In genomic region chr1:47951545-47952235, GRCh38 we compare ENCODE assay signal across 2 cellular contexts.
TF ChIP-seq lines count a peak whose summit lies in the region.

No MANE protein-coding gene starts in this region.

TF ChIP-seq in GM23338, 12 proteins besides CTCF, POLR2A, EP300 and RAD21:
- no peak for TF ChIP-seq ZNF462 (CRISPR knock-in tag; IDR thresholded peaks at IDR 0.05)
- TF ChIP-seq ETS1 (IDR thresholded peaks at IDR 0.05) = no peak
- no peak for TF ChIP-seq NANOG (IDR thresholded peaks at IDR 0.05; ENCODE audit: borderline replicate concordance)
- TF ChIP-seq CREB1 (CRISPR knock-in tag; IDR thresholded peaks at IDR 0.05; ENCODE audit: low read depth) = no peak
- no peak for TF ChIP-seq POLR2AphosphoS5 (IDR thresholded peaks at IDR 0.05; ENCODE audit: low read depth)
- TF ChIP-seq STAT1 (IDR thresholded peaks at IDR 0.05; ENCODE audit: unreplicated experiment) = no peak
- TF ChIP-seq ZNF331 (CRISPR knock-in tag; IDR thresholded peaks at IDR 0.05; ENCODE audit: low read depth) = no peak
- no peak for TF ChIP-seq EZH2phosphoT487 (IDR thresholded peaks at IDR 0.05; ENCODE audit: unreplicated experiment)
- no peak for TF ChIP-seq ZNF114 (CRISPR knock-in tag; IDR thresholded peaks at IDR 0.05)
- TF ChIP-seq REST (IDR thresholded peaks at IDR 0.05; ENCODE audit: unreplicated experiment) = no peak
- no peak for TF ChIP-seq JUNB (IDR thresholded peaks at IDR 0.05; ENCODE audit: unreplicated experiment)
- TF ChIP-seq EZH2 (IDR thresholded peaks at IDR 0.05; ENCODE audit: low read depth, unreplicated experiment) = no peak
TF ChIP-seq in GM23338: peak in this region for 0.

TF ChIP-seq in H1, 55 proteins besides CTCF, POLR2A, EP300 and RAD21:
- TF ChIP-seq TAF7 (optimal IDR thresholded peaks at IDR 0.05; ENCODE audit: borderline replicate concordance, low read depth, low read length) = no peak
- no peak for TF ChIP-seq GTF2F1 (IDR thresholded peaks at IDR 0.05; ENCODE audit: borderline replicate concordance, low read depth, low read length)
- no peak for TF ChIP-seq CTBP2 (IDR thresholded peaks at IDR 0.05; ENCODE audit: borderline replicate concordance, insufficient read depth, insufficient read length, low read length)
- TF ChIP-seq NRF1 (IDR thresholded peaks at IDR 0.05; ENCODE audit: low read depth, low read length) = no peak
- no peak for TF ChIP-seq USF2 (IDR thresholded peaks at IDR 0.05; ENCODE audit: low read length)
- no peak for TF ChIP-seq MAX (IDR thresholded peaks at IDR 0.05)
- no peak for TF ChIP-seq HDAC2 (IDR thresholded peaks at IDR 0.05; ENCODE audit: borderline replicate concordance in 1 of 2, low read depth in 2 of 2, low read length in 2 of 2)
- TF ChIP-seq TEAD4 (IDR thresholded peaks at IDR 0.05; ENCODE audit: low read depth, low read length) = no peak
